Comparison of ENCODE assay signal across 21 cellular contexts in the genomic region with DNA sequence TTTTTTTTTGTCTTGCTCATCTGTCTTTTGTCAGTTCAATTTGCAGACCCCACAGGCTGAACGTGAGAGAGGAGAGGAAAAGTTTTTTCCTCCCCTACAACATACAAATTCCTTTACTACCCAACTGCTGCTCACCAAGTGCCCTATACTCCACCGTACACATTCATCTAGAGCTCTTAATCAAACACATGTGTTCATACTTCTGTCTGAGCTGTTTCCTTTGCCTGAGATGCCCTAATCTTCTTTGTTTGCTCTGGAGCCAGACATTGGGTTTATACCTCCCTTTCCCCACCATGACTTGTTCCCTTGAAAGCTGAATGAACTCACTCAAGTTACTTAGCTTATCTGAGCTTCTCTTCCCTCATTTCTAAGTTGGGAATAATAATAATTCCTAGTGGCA.
DNase-seq lines count a peak whose midpoint lies in the region; ATAC-seq and TF ChIP-seq lines count a peak whose summit lies in the region.
"Had no signal": no experiment of that assay in that cellular context is flagged by ENCODE, and none has a peak within 500 bp of the region (broad histone marks: within the 10 kb centered on the region; RNA-seq: fewer than 3 reads in every experiment).

No MANE protein-coding gene starts in this region.

- H3K27me3 Mint-ChIP-seq in CD8-positive, alpha-beta T cell (ENCODE audit: low read depth) = no peaks in the 10 kb centered on the region
- H3K27me3 Mint-ChIP-seq in T-helper 2 cell treated with Interferon-gamma antibody and Interleukin-4, amounts not matched to agents 5 μg/mL and 100 μg/mL, for 36 hours (ENCODE audit: low read depth) = no peaks in the 10 kb centered on the region

- CTCF ChIA-PET in CD8-positive, alpha-beta T cell (lab: Charles Lee) = interaction anchor here (0.6 to 19.0 kb wide), 19 partner anchors 11 to 263 kb away, joined by 3 to 508 read pairs (median 9); a partner anchor contains a TSS

- POLR2A ChIA-PET in CD8-positive, alpha-beta T cell (lab: Charles Lee) = interaction anchor here (0.6 to 7.4 kb wide), 13 partner anchors 9 to 265 kb away, joined by 3 to 97 read pairs (median 5); a partner anchor contains a TSS

- H3K9me3 Mint-ChIP-seq in CD8-positive, alpha-beta T cell = no peaks in the 10 kb centered on the region
- H3K9me3 Mint-ChIP-seq in T-helper 2 cell treated with Interferon-gamma antibody and Interleukin-4, amounts not matched to agents 5 μg/mL and 100 μg/mL, for 36 hours = no peaks in the 10 kb centered on the region
- H3K9me3 Mint-ChIP-seq: endodermal cell, nephron had no signal

- peaks cover 89% of the 10 kb centered on the region for H3K4me1 ChIP-seq in CD8-positive, alpha-beta T cell (ENCODE audit: insufficient read depth, low read length)
- H3K4me1 ChIP-seq: suprapubic skin had no signal

- no peak overlapping the region for H3K4me3 ChIP-seq in CD8-positive, alpha-beta T cell (ENCODE audit: low read depth, low read length)
- H3K4me3 ChIP-seq: suprapubic skin had no signal

- no peaks in the 10 kb centered on the region for H3K27me3 ChIP-seq in CD8-positive, alpha-beta T cell (ENCODE audit: insufficient read depth, low read length)
- H3K27me3 ChIP-seq: suprapubic skin had no signal

- no peaks in the 10 kb centered on the region for H3K36me3 ChIP-seq in CD8-positive, alpha-beta T cell (ENCODE audit: insufficient read depth, low read length)
- H3K36me3 ChIP-seq: suprapubic skin had no signal

- H3K27ac Mint-ChIP-seq in CD8-positive, alpha-beta T cell = peak overlapping the region; percentile 91
- peak overlapping the region; percentile 89 for H3K27ac Mint-ChIP-seq in T-helper 2 cell treated with Interferon-gamma antibody and Interleukin-4, amounts not matched to agents 5 μg/mL and 100 μg/mL, for 36 hours
- H3K27ac Mint-ChIP-seq: endodermal cell, nephron had no signal

- H3K4me3 Mint-ChIP-seq in CD8-positive, alpha-beta T cell = peak overlapping the region; percentile 26
- peak overlapping the region; percentile 71 for H3K4me3 Mint-ChIP-seq in T-helper 2 cell treated with Interferon-gamma antibody and Interleukin-4, amounts not matched to agents 5 μg/mL and 100 μg/mL, for 36 hours
- H3K4me3 Mint-ChIP-seq: endodermal cell, nephron had no signal

- no peaks in the 10 kb centered on the region for H3K9me3 ChIP-seq in CD8-positive, alpha-beta T cell (ENCODE audit: low read length)
- H3K9me3 ChIP-seq: suprapubic skin had no signal

- no peak overlapping the region for H3K27ac ChIP-seq in CD8-positive, alpha-beta T cell (ENCODE audit: low read depth, low read length)
- no peak overlapping the region for H3K27ac ChIP-seq in substantia nigra (ENCODE audit: low read depth, low read length, poor library complexity, severe bottlenecking)
- H3K27ac ChIP-seq: KMS-11, suprapubic skin had no signal

- TF ChIP-seq CTCF in CD8-positive, alpha-beta T cell (IDR thresholded peaks at IDR 0.05) = no peak

- DNase-seq in AG08395 (ENCODE audit: low spot score) (peak; percentile 36), dedifferentiated amniotic fluid mesenchymal stem cell (ENCODE audit: extremely low spot score) (peak; percentile 33), SW480 (ENCODE audit: low spot score) (no peak), substantia nigra (lab: John Stamatoyannopoulos, UW) (no peak)
- DNase-seq in CD8-positive, alpha-beta T cell = no peak
- DNase-seq in T-helper 2 cell treated with Interferon-gamma antibody and Interleukin-4, amounts not matched to agents 5 μg/mL and 100 μg/mL, for 36 hours (ENCODE audit: low spot score) = no peak
- DNase-seq: activated CD4-positive, CD25-positive, alpha-beta regulatory T cell; Calu3; endodermal cell; hippocampal formation; mammary epithelial cell; NCI-H1092; NCI-H2107; NCI-H526 treated with DMSO at 0.1 percent for 48 hours; T-helper 9 cell had no signal

- H3K4me1 Mint-ChIP-seq in CD8-positive, alpha-beta T cell (ENCODE audit: low read depth) = peaks cover 88% of the 10 kb centered on the region
- H3K4me1 Mint-ChIP-seq in T-helper 2 cell treated with Interferon-gamma antibody and Interleukin-4, amounts not matched to agents 5 μg/mL and 100 μg/mL, for 36 hours (ENCODE audit: low read depth) = peaks cover 84% of the 10 kb centered on the region

- H3K36me3 Mint-ChIP-seq in CD8-positive, alpha-beta T cell = no peaks in the 10 kb centered on the region
- H3K36me3 Mint-ChIP-seq in T-helper 2 cell treated with Interferon-gamma antibody and Interleukin-4, amounts not matched to agents 5 μg/mL and 100 μg/mL, for 36 hours (ENCODE audit: low read depth) = no peaks in the 10 kb centered on the region

- ATAC-seq in CD8-positive, alpha-beta T cell = no peak
- ATAC-seq in GM18511 (IDR thresholded peaks at IDR 0.05; ENCODE audit: unreplicated experiment) (no peak), GM21717 (IDR thresholded peaks at IDR 0.05; ENCODE audit: unreplicated experiment) (no peak)
- ATAC-seq: HCT116 had no signal

- intact Hi-C loops in CD8-positive, alpha-beta T cell (cut with DNase I, micrococcal nuclease) = loop anchor here in 1 of 2 experiments (10.0 kb wide), 1 partner anchor 53 kb away; no protein-coding TSS in a partner anchor

Comparison
In these comparisons a context has a peak if more than half of its experiments do, and no peak if none do; other contexts are left out.
1. DNase-seq: peak in AG08395 (single experiment) and dedifferentiated amniotic fluid mesenchymal stem cell (single experiment); none in CD8-positive, alpha-beta T cell (0 of 7), T-helper 2 cell treated with Interferon-gamma antibody and Interleukin-4, amounts not matched to agents 5 μg/mL and 100 μg/mL, for 36 hours (single experiment), SW480 (single experiment) and substantia nigra (0 of 49).